20 cellular contexts compared by ENCODE assay signal in the genomic region with DNA sequence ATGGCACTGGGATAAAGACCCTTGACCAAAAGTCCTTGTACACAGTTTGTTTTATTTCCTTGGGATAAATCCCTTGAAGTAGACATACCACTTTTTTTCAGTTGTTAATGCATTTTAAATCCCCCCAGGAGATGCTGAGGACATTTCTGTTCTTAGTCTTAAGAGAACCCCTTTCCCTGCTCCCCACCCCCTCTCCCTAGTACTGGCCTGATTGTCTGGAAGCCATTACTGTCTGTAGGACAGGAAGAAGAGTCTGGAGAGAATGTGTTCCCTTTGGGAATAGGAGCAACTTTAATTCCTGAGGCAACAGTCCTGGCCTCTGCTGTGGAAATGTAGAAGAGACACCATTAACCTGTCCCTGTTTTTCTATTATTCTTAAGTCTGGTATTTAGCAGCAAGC.
"Had no signal": no experiment of that assay in that cellular context is flagged by ENCODE, and none has a peak within 500 bp of the region (broad histone marks: within the 10 kb centered on the region; RNA-seq: fewer than 3 reads in every experiment).

No MANE protein-coding gene starts in this region.

- H3K36me3 ChIP-seq: colonic mucosa, esophagus squamous epithelium, pancreas, thyroid gland, WERI-Rb-1 had no signal

- H3K4me3 ChIP-seq: body of pancreas, colonic mucosa, esophagus squamous epithelium, pancreas, thyroid gland had no signal

- H3K27ac ChIP-seq: body of pancreas, colonic mucosa, esophagus squamous epithelium, pancreas, thyroid gland, WERI-Rb-1 had no signal

- H3K9me3 Mint-ChIP-seq: activated CD4-positive, alpha-beta memory T cell treated with anti-CD3 and anti-CD28 coated beads, Interleukin-2, amount 10 ng/mL, durations not matched to agents 7 days and 5 days; activated naive CD4-positive, alpha-beta T cell treated with anti-CD3 and anti-CD28 coated beads, Interleukin-2, amount 50 U/mL, for 72 hours; memory B cell; stimulated activated naive B cell treated with anti-CD40 and anti-IgM and Interleukin-4, amounts not matched to agents 10 μg/mL and 1 μg/mL and 100 μg/mL, for 72 hours; T-helper 1 cell treated with Interleukin-12 subunit alpha and Interleukin-12 subunit beta and Interleukin-4 antibody, amounts not matched to agents 30 μg/mL and 1 μg/mL, for 36 hours had no signal

- ATAC-seq: activated naive CD4-positive, alpha-beta T cell treated with anti-CD3 and anti-CD28 coated beads, Interleukin-2, amount 50 U/mL, for 72 hours; body of pancreas; left ventricle myocardium superior; pancreas; stimulated activated naive B cell treated with anti-CD40 and anti-IgM and Interleukin-4, amounts not matched to agents 10 μg/mL and 1 μg/mL and 100 μg/mL, for 72 hours had no signal

- FAIRE-seq: endothelial cell of umbilical vein, pancreas had no signal

- H3K9me3 ChIP-seq: body of pancreas, colonic mucosa, esophagus squamous epithelium, pancreas, thyroid gland had no signal

- DNase-seq: activated CD4-positive, alpha-beta memory T cell treated with anti-CD3 and anti-CD28 coated beads, Interleukin-2, amount 10 ng/mL, durations not matched to agents 7 days and 5 days; activated CD4-positive, alpha-beta T cell treated with anti-CD3 and anti-CD28 coated beads for 4 hours; activated gamma-delta T cell; activated T-cell treated with anti-CD3 and anti-CD28 coated beads, Interleukin-2, amount 50 U/mL, for 48 hours; body of pancreas; caudate nucleus; colonic mucosa; esophagus squamous epithelium; foreskin fibroblast; kidney glomerular epithelial cell; left ventricle myocardium superior; pancreas; stimulated activated CD4-positive, alpha-beta T cell treated with anti-CD3 and anti-CD28 coated beads, Interleukin-4, amount 100 ng/mL, for 1 hour; stimulated activated naive B cell treated with anti-CD40 and anti-IgM and Interleukin-4, amounts not matched to agents 10 μg/mL and 1 μg/mL and 100 μg/mL, for 72 hours; thyroid gland; WERI-Rb-1 had no signal

- H3K4me3 Mint-ChIP-seq: activated CD4-positive, alpha-beta memory T cell treated with anti-CD3 and anti-CD28 coated beads, Interleukin-2, amount 10 ng/mL, durations not matched to agents 7 days and 5 days; memory B cell; stimulated activated naive B cell treated with anti-CD40 and anti-IgM and Interleukin-4, amounts not matched to agents 10 μg/mL and 1 μg/mL and 100 μg/mL, for 72 hours; T-helper 1 cell treated with Interleukin-12 subunit alpha and Interleukin-12 subunit beta and Interleukin-4 antibody, amounts not matched to agents 30 μg/mL and 1 μg/mL, for 36 hours had no signal

- H3K36me3 Mint-ChIP-seq: memory B cell; stimulated activated naive B cell treated with anti-CD40 and anti-IgM and Interleukin-4, amounts not matched to agents 10 μg/mL and 1 μg/mL and 100 μg/mL, for 72 hours had no signal

- H3K27me3 ChIP-seq: body of pancreas, colonic mucosa, esophagus squamous epithelium, pancreas, thyroid gland had no signal

- H3K27ac Mint-ChIP-seq: activated CD4-positive, alpha-beta memory T cell treated with anti-CD3 and anti-CD28 coated beads, Interleukin-2, amount 10 ng/mL, durations not matched to agents 7 days and 5 days; activated naive CD4-positive, alpha-beta T cell treated with anti-CD3 and anti-CD28 coated beads, Interleukin-2, amount 50 U/mL, for 72 hours; memory B cell; stimulated activated naive B cell treated with anti-CD40 and anti-IgM and Interleukin-4, amounts not matched to agents 10 μg/mL and 1 μg/mL and 100 μg/mL, for 72 hours; T-helper 1 cell treated with Interleukin-12 subunit alpha and Interleukin-12 subunit beta and Interleukin-4 antibody, amounts not matched to agents 30 μg/mL and 1 μg/mL, for 36 hours had no signal

- H3K27me3 Mint-ChIP-seq: activated CD4-positive, alpha-beta memory T cell treated with anti-CD3 and anti-CD28 coated beads, Interleukin-2, amount 10 ng/mL, durations not matched to agents 7 days and 5 days; memory B cell; stimulated activated naive B cell treated with anti-CD40 and anti-IgM and Interleukin-4, amounts not matched to agents 10 μg/mL and 1 μg/mL and 100 μg/mL, for 72 hours had no signal

- H3K4me1 Mint-ChIP-seq: memory B cell had no signal

- H3K4me1 ChIP-seq: body of pancreas, colonic mucosa, pancreas, thyroid gland had no signal
